ENCODE assay signal across 26 cellular contexts in the genomic region with DNA sequence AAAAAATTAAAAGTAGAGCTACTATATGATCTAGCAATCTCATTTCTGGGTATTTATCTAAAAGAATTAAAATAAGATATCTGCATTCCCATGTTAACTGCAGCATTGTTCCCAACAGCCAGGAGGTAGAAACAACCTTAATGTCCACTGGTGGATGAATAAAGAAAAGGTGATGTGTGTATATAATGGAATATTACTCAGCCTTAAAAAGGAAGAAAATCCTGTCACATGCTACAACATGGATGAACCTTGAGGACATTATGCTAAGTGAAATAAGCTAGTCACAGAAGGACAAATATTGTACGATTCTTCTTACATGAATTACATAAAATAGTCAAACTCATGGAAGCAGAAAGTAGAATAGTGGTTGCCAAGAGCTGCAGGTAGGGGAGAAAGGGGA.
"Had no signal": no experiment of that assay in that cellular context is flagged by ENCODE, and none has a peak within 500 bp of the region (broad histone marks: within the 10 kb centered on the region; RNA-seq: fewer than 3 reads in every experiment).

No MANE protein-coding gene starts in this region.

- H3K36me3 ChIP-seq: stomach, suprapubic skin, thoracic aorta, thyroid gland, transverse colon, upper lobe of left lung, upper lobe of right lung, uterus, vagina had no signal

- H3K9me3 ChIP-seq: testis, thyroid gland, vagina had no signal

- H3K4me1 ChIP-seq: stomach, suprapubic skin, testis, tibial artery, tibial nerve, transverse colon, upper lobe of left lung, upper lobe of right lung, uterus had no signal

- ATAC-seq: stimulated activated effector memory CD8-positive, alpha-beta T cell treated with anti-CD3 and anti-CD28 coated beads, Interleukin-12 subunit alpha, Interleukin-12 subunit beta, amount 100 ng/mL, for 72 hours; stimulated activated memory B cell treated with anti-CD40 and anti-IgM and Interleukin-4, amounts not matched to agents 10 μg/mL and 1 μg/mL and 100 μg/mL, for 72 hours; stimulated activated naive B cell treated with anti-CD40 and anti-IgM and Interleukin-4, amounts not matched to agents 10 μg/mL and 1 μg/mL and 100 μg/mL, for 72 hours; stimulated activated naive CD8-positive, alpha-beta T cell treated with anti-CD3 and anti-CD28 coated beads, Interleukin-15, amount 100 ng/mL, for 72 hours; stimulated activated naive CD8-positive, alpha-beta T cell treated with anti-CD3 and anti-CD28 coated beads, Interleukin-15, Interleukin-2, amounts not matched to agents 100 U/mL and 50 U/mL, for 24 hours; upper lobe of right lung had no signal

- DNase-seq: stimulated activated CD4-positive, alpha-beta T cell treated with anti-CD3 and anti-CD28 coated beads, Interleukin-2, amount 100 ng/mL, for 48 hours; stimulated activated CD4-positive, alpha-beta T cell treated with anti-CD3 and anti-CD28 coated beads, Interleukin-4, amount 100 ng/mL, for 1 hour; stimulated activated CD4-positive, alpha-beta T cell treated with anti-CD3 and anti-CD28 coated beads, Interleukin-4, amount 100 ng/mL, for 24 hours; stimulated activated CD4-positive, alpha-beta T cell treated with anti-CD3 and anti-CD28 coated beads, Interleukin-4, amount 100 ng/mL, for 4 hours; stimulated activated CD8-positive, alpha-beta memory T cell treated with anti-CD3 and anti-CD28 coated beads, Interleukin-4, amount 100 ng/mL, for 48 hours; stimulated activated naive B cell treated with anti-CD40 and anti-IgM and Interleukin-4, amounts not matched to agents 10 μg/mL and 1 μg/mL and 100 μg/mL, for 72 hours; stimulated activated naive CD4-positive, alpha-beta T cell; stimulated activated naive CD4-positive, alpha-beta T cell treated with Interleukin-2 at 50 U/mL for 16 hours; stimulated activated naive CD8-positive, alpha-beta T cell treated with anti-CD3 and anti-CD28 coated beads, Interleukin-15, amount 100 ng/mL, for 72 hours; stimulated activated naive CD8-positive, alpha-beta T cell treated with anti-CD3 and anti-CD28 coated beads, Interleukin-15, Interleukin-2, amounts not matched to agents 100 U/mL and 50 U/mL, for 24 hours; stomach; substantia nigra; testis; thyroid gland; tibial artery; transverse colon; trophoblast cell; upper lobe of left lung; upper lobe of right lung; uterus had no signal

- H3K4me3 ChIP-seq: stomach, suprapubic skin, testis, thoracic aorta, thyroid gland, tibial artery, tibial nerve, transverse colon, upper lobe of left lung, upper lobe of right lung, uterus, vagina had no signal

- H3K27ac ChIP-seq: stomach, suprapubic skin, testis, thoracic aorta, thyroid gland, tibial artery, tibial nerve, transverse colon, upper lobe of left lung, upper lobe of right lung, uterus, vagina had no signal

- H3K27me3 ChIP-seq: stomach, suprapubic skin, testis, thyroid gland, tibial artery, tibial nerve, transverse colon, upper lobe of left lung, upper lobe of right lung, uterus, vagina had no signal
